ENCODE assay signal across 9 cellular contexts in genomic region chr9:37295796-37296195, GRCh38.
DNase-seq lines count a peak whose midpoint lies in the region; ATAC-seq and TF ChIP-seq lines count a peak whose summit lies in the region.
"Had no signal": no experiment of that assay in that cellular context is flagged by ENCODE, and none has a peak within 500 bp of the region (broad histone marks: within the 10 kb centered on the region; RNA-seq: fewer than 3 reads in every experiment).

No MANE protein-coding gene starts in this region.

- peak; percentile 53 for TF ChIP-seq CTCF in GM12873 (IDR thresholded peaks at IDR 0.05; ENCODE audit: insufficient read depth, low read depth, low read length, missing control alignments)
- TF ChIP-seq CTCF in OCI-LY3 (IDR thresholded peaks at IDR 0.05; ENCODE audit: low read depth, low read length): peak; percentile 52

- H3K36me3 ChIP-seq in BLaER1 treated with 17β-estradiol and CSF1 and Interleukin-3, amounts not matched to agents 10 nM and 100 nM: peaks cover 0 to 53% (median 15%) of the 10 kb centered on the region in 11 experiments; a peak in 8 of 22 replicates
- H3K36me3 ChIP-seq in OCI-LY3 (replicated peaks; ENCODE audit: low read depth, low read length): no peaks in the 10 kb centered on the region
- H3K36me3 ChIP-seq: MG63 had no signal

- ATAC-seq in HG03460 (IDR thresholded peaks at IDR 0.05; ENCODE audit: unreplicated experiment): no peak

- DNase-seq in erythroblast (lab: John Stamatoyannopoulos, UW) (peak; percentile 40 to 52), DMS114 treated with DMSO at 0.1 percent for 48 hours (lab: John Stamatoyannopoulos, UW; ENCODE audit: unreplicated experiment) (no peak), NCI-H146 (lab: John Stamatoyannopoulos, UW) (no peak), NOMO-1 treated with DMSO at 0.1 percent for 48 hours (lab: John Stamatoyannopoulos, UW; ENCODE audit: unreplicated experiment) (no peak)
- DNase-seq: MG63 had no signal

- no peaks in the 10 kb centered on the region for H3K9me3 ChIP-seq in BLaER1 treated with 17β-estradiol and CSF1 and Interleukin-3, amounts not matched to agents 10 nM and 100 nM (replicated peaks in 1 of 11)
- no peaks in the 10 kb centered on the region for H3K9me3 ChIP-seq in OCI-LY3 (ENCODE audit: insufficient read depth, low read length)
- H3K9me3 ChIP-seq: MG63 had no signal

- H3K9ac ChIP-seq in BLaER1 treated with 17β-estradiol and CSF1 and Interleukin-3, amounts not matched to agents 10 nM and 100 nM: peak overlapping the region in 6 of 11 experiments; percentile 71 to 86 (median 78); a peak in 9 of 22 replicates
- peak overlapping the region; percentile 71 for H3K9ac ChIP-seq in OCI-LY3 (ENCODE audit: low read length)

- H3K79me2 ChIP-seq in OCI-LY3 (ENCODE audit: low read length): peaks cover 83% of the 10 kb centered on the region

- TF ChIP-seq POLR2A in erythroblast (IDR thresholded peaks at IDR 0.05; ENCODE audit: low read length): no peak

- H3K4me3 ChIP-seq in BLaER1 treated with 17β-estradiol and CSF1 and Interleukin-3, amounts not matched to agents 10 nM and 100 nM: peak overlapping the region in 2 of 10 experiments; percentile 12 to 45; a peak in 2 of 20 replicates
- peak overlapping the region; percentile 9; the same call in 1 of the 2 replicates for H3K4me3 ChIP-seq in OCI-LY3 (ENCODE audit: low read length)
- H3K4me3 ChIP-seq: MG63 had no signal

- H3K4me2 ChIP-seq in BLaER1 treated with 17β-estradiol and CSF1 and Interleukin-3, amounts not matched to agents 10 nM and 100 nM: peak overlapping the region in 10 of 11 experiments; percentile 32 to 95 (median 85); a peak in 18 of 22 replicates
- H3K4me2 ChIP-seq in OCI-LY3 (ENCODE audit: low read length): peak overlapping the region; percentile 59

- H4K20me1 ChIP-seq in BLaER1 treated with 17β-estradiol and CSF1 and Interleukin-3, amounts not matched to agents 10 nM and 100 nM: 0 out of 22 replicates have a peak, but pooled peaks cover 0 to 4% (median 0%) of the 10 kb centered on the region in 11 experiments
- no peaks in the 10 kb centered on the region for H4K20me1 ChIP-seq in OCI-LY3 (ENCODE audit: insufficient read depth, low read length)

- no peak overlapping the region for H2AFZ ChIP-seq in OCI-LY3 (ENCODE audit: low read depth, low read length)

- H3K4me1 ChIP-seq in BLaER1 treated with 17β-estradiol and CSF1 and Interleukin-3, amounts not matched to agents 10 nM and 100 nM: peaks cover 74 to 98% (median 96%) of the 10 kb centered on the region in 10 experiments
- peaks cover 97% of the 10 kb centered on the region for H3K4me1 ChIP-seq in OCI-LY3 (ENCODE audit: low read length)

- peak overlapping the region in 9 of 11 experiments; percentile 17 to 98 (median 93); a peak in 17 of 22 replicates for H3K27ac ChIP-seq in BLaER1 treated with 17β-estradiol and CSF1 and Interleukin-3, amounts not matched to agents 10 nM and 100 nM
- H3K27ac ChIP-seq in OCI-LY3 (ENCODE audit: low read length): peak overlapping the region; percentile 97

- no peaks in the 10 kb centered on the region for H3K27me3 ChIP-seq in BLaER1 treated with 17β-estradiol and CSF1 and Interleukin-3, amounts not matched to agents 10 nM and 100 nM
- no peaks in the 10 kb centered on the region for H3K27me3 ChIP-seq in OCI-LY3 (ENCODE audit: low read depth, low read length)
- H3K27me3 ChIP-seq: MG63 had no signal

Comparison
In these comparisons a context has a peak if more than half of its experiments do, and no peak if none do; other contexts are left out.
1. DNase-seq: peak in erythroblast (2 of 2); none in DMS114 treated with DMSO at 0.1 percent for 48 hours (single experiment), NCI-H146 (single experiment) and NOMO-1 treated with DMSO at 0.1 percent for 48 hours (single experiment).